Comparison of ENCODE assay signal across 10 cellular contexts in the genomic region with DNA sequence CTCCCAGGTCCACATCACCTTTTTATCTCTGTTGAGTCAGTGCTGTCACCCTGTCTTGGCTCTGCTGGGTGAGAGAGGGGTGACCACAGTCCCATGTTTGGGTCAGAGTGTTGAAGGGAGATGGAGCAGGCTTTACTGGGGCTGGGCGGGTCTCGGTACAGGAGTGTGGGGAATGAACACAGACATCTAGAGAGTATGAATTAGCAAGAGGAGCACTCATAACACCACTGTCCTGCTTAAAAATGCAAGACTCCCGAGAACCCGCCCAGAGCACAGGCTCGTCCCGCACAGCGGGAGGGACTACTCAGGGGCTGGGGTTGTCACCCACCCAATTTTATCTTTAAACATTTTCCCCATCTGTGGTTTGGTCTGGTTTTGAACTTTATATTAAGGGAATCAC. TPM values are rescaled to one million over a fixed set of nuclear protein-coding genes. Genes with fewer than 3 reads are reported as not detected.
"Had no signal": no experiment of that assay in that cellular context is flagged by ENCODE, and none has a peak within 500 bp of the region (broad histone marks: within the 10 kb centered on the region; RNA-seq: fewer than 3 reads in every experiment).

No MANE protein-coding gene starts in this region.

- DNase-seq: IMR-90, KBM-7, KG1 had no signal

- FAIRE-seq: HepG2, HTR-8/SVneo had no signal

- H3K4me2 ChIP-seq: KMS-11 had no signal

- H3K9ac ChIP-seq: KMS-11 had no signal

- H3K4me3 Mint-ChIP-seq: IgD-negative memory B cell had no signal

- H3K27ac ChIP-seq: HL-60, KMS-11 had no signal

- H3K27ac Mint-ChIP-seq: IgD-negative memory B cell had no signal

RNA-seq across cellular contexts. Expression of a gene that starts 27.5 kb away (rescaled TPM):
- total RNA-seq: HepG2, HT-29, HT1080, IMR-90 had no signal
- polyA plus RNA-seq: IgD-negative memory B cell, IMR-90 had no signal
